In genomic region chr2:240996834-240997140, GRCh38 we compare ENCODE assay signal across 17 cellular contexts. TPM values are rescaled to one million over a fixed set of nuclear protein-coding genes. Genes with fewer than 3 reads are reported as not detected.
DNase-seq lines count a peak whose midpoint lies in the region; ATAC-seq and TF ChIP-seq lines count a peak whose summit lies in the region.
"Had no signal": no experiment of that assay in that cellular context is flagged by ENCODE, and none has a peak within 500 bp of the region (broad histone marks: within the 10 kb centered on the region; RNA-seq: fewer than 3 reads in every experiment).

No MANE protein-coding gene starts in this region.

- TF ChIP-seq CTCF in dorsolateral prefrontal cortex (IDR thresholded peaks at IDR 0.05 in 54 of 56, conservative IDR thresholded peaks at IDR 0.05 in 2 of 56; ENCODE audit: low read depth in 1 of 56, partially characterized antibody in 56 of 56) = no peak
- TF ChIP-seq CTCF in osteoblast (IDR thresholded peaks at IDR 0.05; ENCODE audit: extremely low read depth, low read depth, low read length) = no peak
- TF ChIP-seq CTCF in type B pancreatic cell (conservative IDR thresholded peaks at IDR 0.05) = no peak

- H3K27ac Mint-ChIP-seq in activated T-cell treated with anti-CD3 and anti-CD28 coated beads, Interleukin-2, amount 50 U/mL, for 24 hours = no peak overlapping the region
- H3K27ac Mint-ChIP-seq in type B pancreatic cell = no peak overlapping the region
- H3K27ac Mint-ChIP-seq: stimulated activated naive B cell treated with anti-CD40 and anti-IgM and Interleukin-4, amounts not matched to agents 10 μg/mL and 1 μg/mL and 100 μg/mL, for 72 hours had no signal

- no peak overlapping the region for H3K4me2 ChIP-seq in osteoblast (ENCODE audit: insufficient read depth, low read length)
- H3K4me2 ChIP-seq: KMS-11, smooth muscle cell had no signal

- H3K4me3 ChIP-seq in dorsolateral prefrontal cortex (no peak overlapping the region), osteoblast (ENCODE audit: insufficient read depth, low read length) (no peak overlapping the region)
- H3K4me3 ChIP-seq: GM12878, smooth muscle cell had no signal

- peaks cover 8% of the 10 kb centered on the region for H3K79me2 ChIP-seq in osteoblast (ENCODE audit: insufficient read depth, low read length)

- DNase-seq in activated T-cell treated with anti-CD3 and anti-CD28 coated beads, Interleukin-2, amount 50 U/mL, for 24 hours = peak; percentile 25
- DNase-seq in activated T-cell treated with anti-CD3 and anti-CD28 coated beads for 4 hours (no peak), dorsolateral prefrontal cortex (peak in 3 of 10 donors; percentile 21 to 30 (median 29)), osteoblast (ENCODE audit: insufficient read length, low spot score, missing footprints) (peak; percentile 61), type B pancreatic cell (ENCODE audit: extremely low spot score, unreplicated experiment) (no peak), NCI-H226 (no peak)
- DNase-seq: activated naive CD4-positive, alpha-beta T cell treated with Interleukin-2 at 50 U/mL for 16 hours; caudate nucleus; foreskin keratinocyte; NCI-H1436; NCI-H446 treated with DMSO at 0.1 percent for 48 hours; stimulated activated naive B cell treated with anti-CD40 and anti-IgM and Interleukin-4, amounts not matched to agents 10 μg/mL and 1 μg/mL and 100 μg/mL, for 72 hours had no signal

- H3K4me1 ChIP-seq in osteoblast (ENCODE audit: insufficient read depth, low read length) = peaks cover 18% of the 10 kb centered on the region
- H3K4me1 ChIP-seq: foreskin keratinocyte had no signal

- peak overlapping the region in 43 of 59 donors; percentile 3 to 87 (median 71) for H3K27ac ChIP-seq in dorsolateral prefrontal cortex
- H3K27ac ChIP-seq in osteoblast (ENCODE audit: low read depth, low read length) = no peak overlapping the region
- H3K27ac ChIP-seq: foreskin keratinocyte, KMS-11 had no signal

- intact Hi-C loops in dorsolateral prefrontal cortex (cut with DNase I) = no loop called here

- no peak overlapping the region for H2AFZ ChIP-seq in osteoblast (ENCODE audit: low read length)

- H4K20me1 ChIP-seq in osteoblast (ENCODE audit: insufficient read depth, low read length) = peaks cover 21% of the 10 kb centered on the region

- H3K4me1 Mint-ChIP-seq in activated T-cell treated with anti-CD3 and anti-CD28 coated beads, Interleukin-2, amount 50 U/mL, for 24 hours (ENCODE audit: low read depth) = peaks cover 18% of the 10 kb centered on the region
- peaks cover 40% of the 10 kb centered on the region for H3K4me1 Mint-ChIP-seq in type B pancreatic cell (ENCODE audit: unreplicated experiment)

- no peaks in the 10 kb centered on the region for H3K9me3 ChIP-seq in osteoblast (ENCODE audit: low read depth, low read length)

- H3K36me3 ChIP-seq in osteoblast (ENCODE audit: insufficient read depth, low read length) = peaks cover 12% of the 10 kb centered on the region

- H3K4me3 Mint-ChIP-seq in activated T-cell treated with anti-CD3 and anti-CD28 coated beads, Interleukin-2, amount 50 U/mL, for 24 hours = no peak overlapping the region
- H3K4me3 Mint-ChIP-seq in type B pancreatic cell = peak overlapping the region; percentile 83

- H3K27me3 Mint-ChIP-seq in activated T-cell treated with anti-CD3 and anti-CD28 coated beads, Interleukin-2, amount 50 U/mL, for 24 hours = peaks cover 28% of the 10 kb centered on the region
- H3K27me3 Mint-ChIP-seq in type B pancreatic cell = peaks cover 17% of the 10 kb centered on the region

- H3K36me3 Mint-ChIP-seq in activated T-cell treated with anti-CD3 and anti-CD28 coated beads, Interleukin-2, amount 50 U/mL, for 24 hours (ENCODE audit: low read depth) = no peaks in the 10 kb centered on the region
- H3K36me3 Mint-ChIP-seq in type B pancreatic cell = peaks cover 8% of the 10 kb centered on the region
- H3K36me3 Mint-ChIP-seq: stimulated activated naive B cell treated with anti-CD40 and anti-IgM and Interleukin-4, amounts not matched to agents 10 μg/mL and 1 μg/mL and 100 μg/mL, for 72 hours had no signal

- ATAC-seq in HG03457 (IDR thresholded peaks at IDR 0.05; ENCODE audit: unreplicated experiment) = no peak
- ATAC-seq in GM19463 (IDR thresholded peaks at IDR 0.05; ENCODE audit: unreplicated experiment) = no peak
- ATAC-seq: foreskin keratinocyte; GM12878; stimulated activated naive B cell treated with anti-CD40 and anti-IgM and Interleukin-4, amounts not matched to agents 10 μg/mL and 1 μg/mL and 100 μg/mL, for 72 hours had no signal

- no peaks in the 10 kb centered on the region for H3K9me3 Mint-ChIP-seq in activated T-cell treated with anti-CD3 and anti-CD28 coated beads, Interleukin-2, amount 50 U/mL, for 24 hours
- H3K9me3 Mint-ChIP-seq in type B pancreatic cell = no peaks in the 10 kb centered on the region
- H3K9me3 Mint-ChIP-seq: stimulated activated naive B cell treated with anti-CD40 and anti-IgM and Interleukin-4, amounts not matched to agents 10 μg/mL and 1 μg/mL and 100 μg/mL, for 72 hours had no signal

- H3K27me3 ChIP-seq in dorsolateral prefrontal cortex (peaks cover 0 to 20% (median 3%) of the 10 kb centered on the region in 45 donors), osteoblast (ENCODE audit: insufficient read depth, low read length) (no peaks in the 10 kb centered on the region)

RNA-seq across cellular contexts. Expression of gene SNED1, which starts 1.6 kb away (rescaled TPM):
- total RNA-seq in dorsolateral prefrontal cortex = 10 to 100 TPM; 19.4 to 99.0 (median 47.6) TPM
- total RNA-seq in osteoblast = 94.8 and 127 TPM in 2 replicates
- total RNA-seq in type B pancreatic cell (ENCODE audit: low replicate concordance) = 9.7 and 140 TPM in 2 replicates
- total RNA-seq: foreskin keratinocyte had no signal

Comparison
In these comparisons a context has a peak if more than half of its experiments do, and no peak if none do; other contexts are left out.
1. DNase-seq: peak in activated T-cell treated with anti-CD3 and anti-CD28 coated beads, Interleukin-2, amount 50 U/mL, for 24 hours (single experiment) and osteoblast (single experiment); none in activated T-cell treated with anti-CD3 and anti-CD28 coated beads for 4 hours (single experiment), type B pancreatic cell (single experiment) and NCI-H226 (single experiment).